1 cellular context compared by ENCODE assay signal in genomic region chr5:36690041-36690941, GRCh38.
TF ChIP-seq lines count a peak whose summit lies in the region.

No MANE protein-coding gene starts in this region.

TF ChIP-seq in HepG2, 621 proteins besides CTCF, POLR2A, EP300 and RAD21 (continued from another document and continues in another):
- TF ChIP-seq, protein P1, sequence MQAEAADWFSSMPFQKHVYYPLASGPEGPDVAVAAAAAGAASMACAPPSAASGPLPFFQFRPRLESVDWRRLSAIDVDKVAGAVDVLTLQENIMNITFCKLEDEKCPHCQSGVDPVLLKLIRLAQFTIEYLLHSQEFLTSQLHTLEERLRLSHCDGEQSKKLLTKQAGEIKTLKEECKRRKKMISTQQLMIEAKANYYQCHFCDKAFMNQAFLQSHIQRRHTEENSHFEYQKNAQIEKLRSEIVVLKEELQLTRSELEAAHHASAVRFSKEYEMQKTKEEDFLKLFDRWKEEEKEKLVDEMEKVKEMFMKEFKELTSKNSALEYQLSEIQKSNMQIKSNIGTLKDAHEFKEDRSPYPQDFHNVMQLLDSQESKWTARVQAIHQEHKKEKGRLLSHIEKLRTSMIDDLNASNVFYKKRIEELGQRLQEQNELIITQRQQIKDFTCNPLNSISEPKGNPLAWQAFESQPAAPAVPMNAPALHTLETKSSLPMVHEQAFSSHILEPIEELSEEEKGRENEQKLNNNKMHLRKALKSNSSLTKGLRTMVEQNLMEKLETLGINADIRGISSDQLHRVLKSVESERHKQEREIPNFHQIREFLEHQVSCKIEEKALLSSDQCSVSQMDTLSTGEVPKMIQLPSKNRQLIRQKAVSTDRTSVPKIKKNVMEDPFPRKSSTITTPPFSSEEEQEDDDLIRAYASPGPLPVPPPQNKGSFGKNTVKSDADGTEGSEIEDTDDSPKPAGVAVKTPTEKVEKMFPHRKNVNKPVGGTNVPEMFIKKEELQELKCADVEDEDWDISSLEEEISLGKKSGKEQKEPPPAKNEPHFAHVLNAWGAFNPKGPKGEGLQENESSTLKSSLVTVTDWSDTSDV (CRISPR knock-in tag; IDR thresholded peaks at IDR 0.05), result no peak
- TF ChIP-seq SAFB2 (CRISPR knock-in tag; IDR thresholded peaks at IDR 0.05; ENCODE audit: borderline replicate concordance, low read depth) (0 out of 2 replicates have a peak, but pooled peaks have one; percentile 44), DR1 (CRISPR knock-in tag; IDR thresholded peaks at IDR 0.05) (no peak), ZNF598 (CRISPR knock-in tag; IDR thresholded peaks at IDR 0.05; ENCODE audit: borderline replicate concordance) (peak; percentile 71; the same call in 1 of the 2 replicates), SAP130 (CRISPR knock-in tag; IDR thresholded peaks at IDR 0.05; ENCODE audit: low read depth) (peak; percentile 35; the same call in 1 of the 2 replicates), TBX2 (CRISPR knock-in tag; IDR thresholded peaks at IDR 0.05; ENCODE audit: borderline replicate concordance) (peak; percentile 63; the same call in 1 of the 2 replicates), MXD4 (CRISPR knock-in tag; IDR thresholded peaks at IDR 0.05) (peak; percentile 35; the same call in 1 of the 2 replicates), KAT8 (CRISPR knock-in tag; IDR thresholded peaks at IDR 0.05) (peak; percentile 56; the same call in 1 of the 2 replicates), ISL2 (CRISPR knock-in tag; IDR thresholded peaks at IDR 0.05) (0 out of 2 replicates have a peak, but pooled peaks have one; percentile 36), ZNF883 (CRISPR knock-in tag; IDR thresholded peaks at IDR 0.05; ENCODE audit: not compliant biosample characterization) (peak; percentile 37), TGIF2 (CRISPR knock-in tag; IDR thresholded peaks at IDR 0.05) (0 out of 2 replicates have a peak, but pooled peaks have one; percentile 23), NR2F2 (IDR thresholded peaks at IDR 0.05; ENCODE audit: borderline replicate concordance, low read depth) (no peak), SALL1 (CRISPR knock-in tag; IDR thresholded peaks at IDR 0.05) (peak; percentile 70; the same call in 1 of the 2 replicates), EEA1 (CRISPR knock-in tag; IDR thresholded peaks at IDR 0.05; ENCODE audit: borderline replicate concordance) (no peak), ZNF589 (CRISPR knock-in tag; conservative IDR thresholded peaks at IDR 0.05) (no peak), SALL2 (CRISPR knock-in tag; IDR thresholded peaks at IDR 0.05) (peak; percentile 68; the same call in 1 of the 2 replicates), ZNF124 (CRISPR knock-in tag; IDR thresholded peaks at IDR 0.05) (peak; percentile 57; the same call in 1 of the 2 replicates), MIXL1 (CRISPR knock-in tag; IDR thresholded peaks at IDR 0.05) (0 out of 2 replicates have a peak, but pooled peaks have one; percentile 24)
- TF ChIP-seq, protein P2, sequence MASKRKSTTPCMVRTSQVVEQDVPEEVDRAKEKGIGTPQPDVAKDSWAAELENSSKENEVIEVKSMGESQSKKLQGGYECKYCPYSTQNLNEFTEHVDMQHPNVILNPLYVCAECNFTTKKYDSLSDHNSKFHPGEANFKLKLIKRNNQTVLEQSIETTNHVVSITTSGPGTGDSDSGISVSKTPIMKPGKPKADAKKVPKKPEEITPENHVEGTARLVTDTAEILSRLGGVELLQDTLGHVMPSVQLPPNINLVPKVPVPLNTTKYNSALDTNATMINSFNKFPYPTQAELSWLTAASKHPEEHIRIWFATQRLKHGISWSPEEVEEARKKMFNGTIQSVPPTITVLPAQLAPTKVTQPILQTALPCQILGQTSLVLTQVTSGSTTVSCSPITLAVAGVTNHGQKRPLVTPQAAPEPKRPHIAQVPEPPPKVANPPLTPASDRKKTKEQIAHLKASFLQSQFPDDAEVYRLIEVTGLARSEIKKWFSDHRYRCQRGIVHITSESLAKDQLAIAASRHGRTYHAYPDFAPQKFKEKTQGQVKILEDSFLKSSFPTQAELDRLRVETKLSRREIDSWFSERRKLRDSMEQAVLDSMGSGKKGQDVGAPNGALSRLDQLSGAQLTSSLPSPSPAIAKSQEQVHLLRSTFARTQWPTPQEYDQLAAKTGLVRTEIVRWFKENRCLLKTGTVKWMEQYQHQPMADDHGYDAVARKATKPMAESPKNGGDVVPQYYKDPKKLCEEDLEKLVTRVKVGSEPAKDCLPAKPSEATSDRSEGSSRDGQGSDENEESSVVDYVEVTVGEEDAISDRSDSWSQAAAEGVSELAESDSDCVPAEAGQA (IDR thresholded peaks at IDR 0.05; ENCODE audit: low read depth), result no peak
- TF ChIP-seq, protein P2 (CRISPR knock-in tag; IDR thresholded peaks at IDR 0.05; ENCODE audit: borderline replicate concordance), result no peak
- TF ChIP-seq, protein P3, sequence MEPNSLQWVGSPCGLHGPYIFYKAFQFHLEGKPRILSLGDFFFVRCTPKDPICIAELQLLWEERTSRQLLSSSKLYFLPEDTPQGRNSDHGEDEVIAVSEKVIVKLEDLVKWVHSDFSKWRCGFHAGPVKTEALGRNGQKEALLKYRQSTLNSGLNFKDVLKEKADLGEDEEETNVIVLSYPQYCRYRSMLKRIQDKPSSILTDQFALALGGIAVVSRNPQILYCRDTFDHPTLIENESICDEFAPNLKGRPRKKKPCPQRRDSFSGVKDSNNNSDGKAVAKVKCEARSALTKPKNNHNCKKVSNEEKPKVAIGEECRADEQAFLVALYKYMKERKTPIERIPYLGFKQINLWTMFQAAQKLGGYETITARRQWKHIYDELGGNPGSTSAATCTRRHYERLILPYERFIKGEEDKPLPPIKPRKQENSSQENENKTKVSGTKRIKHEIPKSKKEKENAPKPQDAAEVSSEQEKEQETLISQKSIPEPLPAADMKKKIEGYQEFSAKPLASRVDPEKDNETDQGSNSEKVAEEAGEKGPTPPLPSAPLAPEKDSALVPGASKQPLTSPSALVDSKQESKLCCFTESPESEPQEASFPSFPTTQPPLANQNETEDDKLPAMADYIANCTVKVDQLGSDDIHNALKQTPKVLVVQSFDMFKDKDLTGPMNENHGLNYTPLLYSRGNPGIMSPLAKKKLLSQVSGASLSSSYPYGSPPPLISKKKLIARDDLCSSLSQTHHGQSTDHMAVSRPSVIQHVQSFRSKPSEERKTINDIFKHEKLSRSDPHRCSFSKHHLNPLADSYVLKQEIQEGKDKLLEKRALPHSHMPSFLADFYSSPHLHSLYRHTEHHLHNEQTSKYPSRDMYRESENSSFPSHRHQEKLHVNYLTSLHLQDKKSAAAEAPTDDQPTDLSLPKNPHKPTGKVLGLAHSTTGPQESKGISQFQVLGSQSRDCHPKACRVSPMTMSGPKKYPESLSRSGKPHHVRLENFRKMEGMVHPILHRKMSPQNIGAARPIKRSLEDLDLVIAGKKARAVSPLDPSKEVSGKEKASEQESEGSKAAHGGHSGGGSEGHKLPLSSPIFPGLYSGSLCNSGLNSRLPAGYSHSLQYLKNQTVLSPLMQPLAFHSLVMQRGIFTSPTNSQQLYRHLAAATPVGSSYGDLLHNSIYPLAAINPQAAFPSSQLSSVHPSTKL (CRISPR knock-in tag; IDR thresholded peaks at IDR 0.05), result peak; percentile 23; the same call in 1 of the 2 replicates
- TF ChIP-seq, protein P4, sequence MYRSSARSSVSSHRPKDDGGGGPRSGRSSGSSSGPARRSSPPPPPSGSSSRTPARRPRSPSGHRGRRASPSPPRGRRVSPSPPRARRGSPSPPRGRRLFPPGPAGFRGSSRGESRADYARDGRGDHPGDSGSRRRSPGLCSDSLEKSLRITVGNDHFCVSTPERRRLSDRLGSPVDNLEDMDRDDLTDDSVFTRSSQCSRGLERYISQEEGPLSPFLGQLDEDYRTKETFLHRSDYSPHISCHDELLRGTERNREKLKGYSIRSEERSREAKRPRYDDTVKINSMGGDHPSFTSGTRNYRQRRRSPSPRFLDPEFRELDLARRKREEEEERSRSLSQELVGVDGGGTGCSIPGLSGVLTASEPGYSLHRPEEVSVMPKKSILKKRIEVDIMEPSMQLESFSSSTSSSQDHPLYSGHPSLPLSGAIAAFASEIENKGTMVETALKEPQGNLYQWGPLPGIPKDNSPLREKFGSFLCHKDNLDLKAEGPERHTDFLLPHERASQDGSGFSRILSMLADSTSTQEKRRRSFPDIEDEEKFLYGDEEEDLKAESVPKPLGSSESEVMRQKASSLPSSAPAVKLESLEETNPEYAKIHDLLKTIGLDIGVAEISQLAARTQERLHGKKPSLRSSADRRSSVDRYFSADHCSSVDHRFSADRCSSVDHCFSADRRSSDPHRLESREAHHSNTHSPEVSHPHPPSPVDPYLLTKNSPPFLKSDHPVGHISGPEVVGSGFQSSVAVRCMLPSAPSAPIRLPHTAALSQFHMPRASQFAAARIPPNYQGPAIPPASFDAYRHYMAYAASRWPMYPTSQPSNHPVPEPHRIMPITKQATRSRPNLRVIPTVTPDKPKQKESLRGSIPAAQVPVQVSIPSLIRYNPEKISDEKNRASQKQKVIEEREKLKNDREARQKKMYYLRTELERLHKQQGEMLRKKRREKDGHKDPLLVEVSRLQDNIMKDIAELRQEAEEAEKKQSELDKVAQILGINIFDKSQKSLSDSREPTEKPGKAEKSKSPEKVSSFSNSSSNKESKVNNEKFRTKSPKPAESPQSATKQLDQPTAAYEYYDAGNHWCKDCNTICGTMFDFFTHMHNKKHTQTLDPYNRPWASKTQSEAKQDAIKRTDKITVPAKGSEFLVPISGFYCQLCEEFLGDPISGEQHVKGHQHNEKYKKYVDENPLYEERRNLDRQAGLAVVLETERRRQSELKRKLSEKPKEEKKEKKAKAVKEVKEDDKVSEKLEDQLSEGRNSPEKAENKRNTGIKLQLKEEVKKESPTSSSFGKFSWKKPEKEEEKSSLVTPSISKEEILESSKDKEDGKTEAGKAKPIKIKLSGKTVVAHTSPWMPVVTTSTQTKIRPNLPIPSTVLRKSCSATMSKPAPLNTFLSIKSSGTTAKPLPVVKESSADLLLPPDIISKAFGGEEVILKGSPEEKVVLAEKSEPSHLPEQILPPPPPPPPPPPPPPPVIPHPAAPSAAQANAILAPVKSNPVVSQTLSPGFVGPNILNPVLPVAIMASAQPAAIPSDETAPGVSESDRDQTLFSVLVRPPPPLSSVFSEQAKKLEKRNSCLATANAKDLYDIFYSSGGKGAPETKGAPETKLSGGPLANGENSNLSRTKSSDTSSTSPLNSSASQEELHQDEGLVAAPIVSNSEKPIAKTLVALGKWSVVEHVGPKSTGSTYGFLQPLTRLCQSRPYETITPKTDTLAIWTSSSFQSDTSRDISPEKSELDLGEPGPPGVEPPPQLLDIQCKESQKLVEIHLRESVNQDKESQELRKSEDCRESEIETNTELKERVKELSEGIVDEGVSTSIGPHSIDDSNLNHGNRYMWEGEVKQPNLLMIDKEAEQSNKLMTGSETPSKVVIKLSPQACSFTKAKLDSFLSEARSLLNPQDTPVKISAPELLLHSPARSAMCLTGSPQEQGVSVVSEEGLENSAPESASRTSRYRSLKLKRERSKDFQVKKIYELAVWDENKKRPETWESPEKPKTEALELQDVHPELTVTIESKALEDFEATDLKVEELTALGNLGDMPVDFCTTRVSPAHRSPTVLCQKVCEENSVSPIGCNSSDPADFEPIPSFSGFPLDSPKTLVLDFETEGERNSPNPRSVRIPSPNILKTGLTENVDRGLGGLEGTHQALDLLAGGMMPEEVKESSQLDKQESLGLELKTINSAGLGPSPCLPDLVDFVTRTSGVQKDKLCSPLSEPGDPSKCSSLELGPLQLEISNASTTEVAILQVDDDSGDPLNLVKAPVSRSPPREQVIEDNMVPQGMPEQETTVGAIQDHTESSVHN (CRISPR knock-in tag; IDR thresholded peaks at IDR 0.05), result no peak
- TF ChIP-seq, protein P5, sequence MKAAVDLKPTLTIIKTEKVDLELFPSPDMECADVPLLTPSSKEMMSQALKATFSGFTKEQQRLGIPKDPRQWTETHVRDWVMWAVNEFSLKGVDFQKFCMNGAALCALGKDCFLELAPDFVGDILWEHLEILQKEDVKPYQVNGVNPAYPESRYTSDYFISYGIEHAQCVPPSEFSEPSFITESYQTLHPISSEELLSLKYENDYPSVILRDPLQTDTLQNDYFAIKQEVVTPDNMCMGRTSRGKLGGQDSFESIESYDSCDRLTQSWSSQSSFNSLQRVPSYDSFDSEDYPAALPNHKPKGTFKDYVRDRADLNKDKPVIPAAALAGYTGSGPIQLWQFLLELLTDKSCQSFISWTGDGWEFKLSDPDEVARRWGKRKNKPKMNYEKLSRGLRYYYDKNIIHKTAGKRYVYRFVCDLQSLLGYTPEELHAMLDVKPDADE (CRISPR knock-in tag; IDR thresholded peaks at IDR 0.05), result no peak
